13 cellular contexts compared by ENCODE assay signal in genomic region chr6:156617376-156617775, GRCh38.
A peak's percentile ranks its signal among the peaks of the same experiment; 100 is the strongest.
DNase-seq lines count a peak whose midpoint lies in the region; ATAC-seq and TF ChIP-seq lines count a peak whose summit lies in the region.
"Had no signal": no experiment of that assay in that cellular context is flagged by ENCODE, and none has a peak within 500 bp of the region (broad histone marks: within the 10 kb centered on the region; RNA-seq: fewer than 3 reads in every experiment).

No MANE protein-coding gene starts in this region.

- H3K9me3 ChIP-seq in mammary epithelial cell (replicated peaks; ENCODE audit: insufficient read depth, low read length) (no peaks in the 10 kb centered on the region), upper lobe of left lung (peaks cover 2 to 15% (median 10%) of the 10 kb centered on the region in 4 donors)
- H3K9me3 ChIP-seq: HAP-1 had no signal

- H3K27ac Mint-ChIP-seq in MCF 10A (ENCODE audit: low read depth, unreplicated experiment) = no peak overlapping the region
- H3K27ac Mint-ChIP-seq: neural progenitor cell had no signal

- BruUV-seq in MCF 10A (replicated peaks; lab: Mats Ljungman, UMichigan) (no TSS peak), mammary epithelial cell (replicated peaks; lab: Mats Ljungman, UMichigan) (no TSS peak)

- H2AFZ ChIP-seq in mammary epithelial cell (ENCODE audit: low read depth, low read length) = no peak overlapping the region
- H2AFZ ChIP-seq: neural progenitor cell had no signal

- ATAC-seq in upper lobe of left lung (ENCODE audit: low FRiP score in 2 of 2) = peak; percentile 43 to 82
- no peak for ATAC-seq in HG03460 (IDR thresholded peaks at IDR 0.05; ENCODE audit: unreplicated experiment)

- TF ChIP-seq POLR2A in upper lobe of left lung (IDR thresholded peaks at IDR 0.05) = no peak

- no peak overlapping the region for H3K4me3 Mint-ChIP-seq in MCF 10A (ENCODE audit: unreplicated experiment)
- H3K4me3 Mint-ChIP-seq: neural progenitor cell had no signal

- TF ChIP-seq CTCF in MCF 10A (IDR thresholded peaks at IDR 0.05; ENCODE audit: unreplicated experiment) (no peak), mammary epithelial cell (conservative IDR thresholded peaks at IDR 0.05 in 1 of 2, IDR thresholded peaks at IDR 0.05 in 1 of 2; ENCODE audit: extremely low read depth in 1 of 2, insufficient read depth in 1 of 2, low read depth in 1 of 2, low read length in 2 of 2) (no peak), upper lobe of left lung (IDR thresholded peaks at IDR 0.05) (no peak)

- H3K27me3 ChIP-seq in mammary epithelial cell (ENCODE audit: insufficient read depth, low read length) = peaks cover 2% of the 10 kb centered on the region
- no peaks in the 10 kb centered on the region for H3K27me3 ChIP-seq in upper lobe of left lung
- H3K27me3 ChIP-seq: neural progenitor cell had no signal

- intact Hi-C loops in MCF 10A (cut with micrococcal nuclease) (no loop called here), mammary epithelial cell (cut with micrococcal nuclease) (no loop called here)

- no peak for TF ChIP-seq EP300 in upper lobe of left lung (IDR thresholded peaks at IDR 0.05)

- H3K27me3 Mint-ChIP-seq in MCF 10A (ENCODE audit: insufficient read depth, unreplicated experiment) = no peaks in the 10 kb centered on the region

- H3K36me3 ChIP-seq in mammary epithelial cell (ENCODE audit: insufficient read depth, low read length) = no peaks in the 10 kb centered on the region
- H3K36me3 ChIP-seq in upper lobe of left lung = no peaks in the 10 kb centered on the region
- H3K36me3 ChIP-seq: HAP-1 had no signal

- peak; percentile 91 for DNase-seq in MCF 10A (ENCODE audit: unreplicated experiment)
- DNase-seq in mammary epithelial cell = no peak
- DNase-seq in astrocyte of the hippocampus (ENCODE audit: low read depth, low spot score) = peak; percentile 50
- DNase-seq in kidney tubule cell (ENCODE audit: low spot score) = peak; percentile 90
- DNase-seq in upper lobe of left lung = peak in 1 of 2 donors; percentile 63
- DNase-seq in Kasumi-1 (lab: John Stamatoyannopoulos, UW) = no peak
- DNase-seq in kidney glomerular epithelial cell (lab: John Stamatoyannopoulos, UW) = no peak
- DNase-seq: activated gamma-delta T cell; stimulated activated CD4-positive, alpha-beta T cell treated with anti-CD3 and anti-CD28 coated beads, Interleukin-2, amount 100 ng/mL, for 48 hours had no signal

- H3K79me2 ChIP-seq in mammary epithelial cell (ENCODE audit: insufficient read depth, low read length) = no peaks in the 10 kb centered on the region

- no peak overlapping the region for H3K27ac ChIP-seq in mammary epithelial cell (ENCODE audit: insufficient read depth, low read depth, low read length)
- H3K27ac ChIP-seq in upper lobe of left lung = no peak overlapping the region
- H3K27ac ChIP-seq: neural progenitor cell, PC-9 had no signal

- no peaks in the 10 kb centered on the region for H4K20me1 ChIP-seq in mammary epithelial cell (ENCODE audit: insufficient read depth, low read length)

- no peak overlapping the region for H3K9ac ChIP-seq in mammary epithelial cell (ENCODE audit: insufficient read depth, low read length)
- H3K9ac ChIP-seq: neural progenitor cell had no signal

- in situ Hi-C loops in mammary epithelial cell (cut with MboI; ENCODE audit: low sequenced_read_pairs in 2 of 2) = no loop called here

- 79% methylated on average over 9 of the region's 10 CpGs for WGBS in mammary epithelial cell (ENCODE audit: low coverage, missing lambda C conversion rate)
- WGBS in upper lobe of left lung, 2 donors = 23 to 47% methylated on average over 9 to 10 of the region's 10 CpGs

- CTCF ChIA-PET in MCF 10A (lab: Yijun Ruan, JAX) = no interaction called here
- CTCF ChIA-PET in mammary epithelial cell (lab: Charles Lee; ENCODE audit: low non-redundant PET) = no interaction called here

- dilution Hi-C loops in mammary epithelial cell (cut with HindIII; ENCODE audit: low sequenced_read_pairs) = loop anchor here (5.0 kb wide), 1 partner anchor 35 kb away; no protein-coding TSS in a partner anchor

- POLR2A ChIA-PET in MCF 10A (lab: Yijun Ruan, JAX) = interaction anchor here (1.3 to 2.4 kb wide), 2 partner anchors 69 to 103 kb away, joined by 5 to 10 read pairs; no protein-coding TSS in a partner anchor

- no peak overlapping the region for H3K4me3 ChIP-seq in mammary epithelial cell (replicated peaks in 1 of 3; ENCODE audit: insufficient read depth in 1 of 3, low read depth in 2 of 3, low read length in 3 of 3)
- H3K4me3 ChIP-seq in upper lobe of left lung = no peak overlapping the region
- H3K4me3 ChIP-seq: HAP-1, neural progenitor cell, PC-9 had no signal

- H3K36me3 Mint-ChIP-seq in MCF 10A (ENCODE audit: insufficient read depth, unreplicated experiment) = no peaks in the 10 kb centered on the region

- peaks cover 16% of the 10 kb centered on the region for H3K4me1 Mint-ChIP-seq in MCF 10A (ENCODE audit: insufficient read depth, unreplicated experiment)
- H3K4me1 Mint-ChIP-seq: neural progenitor cell had no signal

- no peaks in the 10 kb centered on the region for H3K4me1 ChIP-seq in mammary epithelial cell (ENCODE audit: insufficient read depth, low read length)
- peaks cover 5 to 15% (median 12%) of the 10 kb centered on the region in 4 donors for H3K4me1 ChIP-seq in upper lobe of left lung
- H3K4me1 ChIP-seq: HAP-1 had no signal

- peaks cover 18% of the 10 kb centered on the region for H3K9me3 Mint-ChIP-seq in MCF 10A (ENCODE audit: unreplicated experiment)

- no peak overlapping the region for H3K4me2 ChIP-seq in mammary epithelial cell (ENCODE audit: insufficient read depth, low read depth, low read length)
- H3K4me2 ChIP-seq: neural progenitor cell, PC-9 had no signal

Comparison
In these comparisons a context has a peak if more than half of its experiments do, and no peak if none do; other contexts are left out.
1. DNase-seq: peak in MCF 10A (single experiment), astrocyte of the hippocampus (single experiment) and kidney tubule cell (single experiment); none in mammary epithelial cell (single experiment), Kasumi-1 (0 of 2) and kidney glomerular epithelial cell (single experiment).